Comparison of ENCODE assay signal across 12 cellular contexts in the genomic region with DNA sequence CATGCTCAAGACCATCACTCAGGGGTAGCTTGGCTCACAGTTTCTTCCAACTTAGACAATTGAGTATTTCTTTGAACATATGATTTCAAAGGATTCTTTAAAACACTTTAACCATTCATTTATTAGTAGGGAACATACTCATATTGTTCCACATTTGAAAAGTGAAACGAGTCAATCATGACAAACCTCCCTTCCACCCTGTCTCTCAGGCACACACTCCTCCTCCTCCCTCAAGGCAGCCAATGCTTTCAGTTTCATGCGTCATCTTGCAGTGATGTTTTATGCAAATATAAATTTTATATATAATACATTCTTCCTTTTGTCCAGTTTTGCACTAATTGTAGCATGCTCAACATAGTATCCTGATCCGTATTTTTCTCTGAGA.
A peak's percentile ranks its signal among the peaks of the same experiment; 100 is the strongest.
DNase-seq lines count a peak whose midpoint lies in the region; ATAC-seq lines count a peak whose summit lies in the region.
"Had no signal": no experiment of that assay in that cellular context is flagged by ENCODE, and none has a peak within 500 bp of the region (broad histone marks: within the 10 kb centered on the region; RNA-seq: fewer than 3 reads in every experiment).

No MANE protein-coding gene starts in this region.

- peaks cover 0 to 5% (median 0%) of the 10 kb centered on the region in 7 donors for H3K9me3 Mint-ChIP-seq in naive B cell

- peak; percentile 90 to 97 for ATAC-seq in activated CD4-positive, CD25-positive, alpha-beta regulatory T cell treated with anti-CD3 and anti-CD28 coated beads, Interleukin-2, amount 50 U/mL, for 24 hours
- ATAC-seq in GM21447 (IDR thresholded peaks at IDR 0.05; ENCODE audit: unreplicated experiment), result peak; percentile 60
- ATAC-seq in HG03175 (IDR thresholded peaks at IDR 0.05; ENCODE audit: unreplicated experiment), result peak; percentile 80
- ATAC-seq in naive B cell (ENCODE audit: low read depth in 2 of 2), result peak; percentile 57 to 64

- peaks cover 49 to 83% (median 65%) of the 10 kb centered on the region in 3 donors for H3K4me1 Mint-ChIP-seq in naive B cell

- no peaks in the 10 kb centered on the region for H3K27me3 Mint-ChIP-seq in naive B cell
- H3K27me3 Mint-ChIP-seq: IgD-negative memory B cell had no signal

- H3K27ac Mint-ChIP-seq in naive B cell, result peak overlapping the region in 3 of 6 donors; percentile 50 to 79 (median 51)

- peak overlapping the region in 3 of 8 donors; percentile 46 to 70 (median 65) for H3K4me3 Mint-ChIP-seq in naive B cell

- H3K36me3 Mint-ChIP-seq in naive B cell, result no peaks in the 10 kb centered on the region

- DNase-seq in activated CD4-positive, CD25-positive, alpha-beta regulatory T cell (lab: John Stamatoyannopoulos, UW), result no peak
- DNase-seq in naive B cell, result peak; percentile 30
- no peak for DNase-seq in NCI-H1417 treated with DMSO at 0.1 percent for 48 hours (lab: John Stamatoyannopoulos, UW)
- no peak for DNase-seq in cerebellar nuclear complex (lab: John Stamatoyannopoulos, UW)
- no peak for DNase-seq in HuH-7 (ENCODE audit: low spot score)
- DNase-seq: NCI-H748 treated with DMSO at 0.1 percent for 48 hours; sigmoid colon; stimulated activated naive CD4-positive, alpha-beta T cell had no signal
